ENCODE assay signal across 16 cellular contexts in genomic region chr1:25100151-25100841, GRCh38.
DNase-seq lines count a peak whose midpoint lies in the region; ATAC-seq lines count a peak whose summit lies in the region.
"Had no signal": no experiment of that assay in that cellular context is flagged by ENCODE, and none has a peak within 500 bp of the region (broad histone marks: within the 10 kb centered on the region; RNA-seq: fewer than 3 reads in every experiment).

No MANE protein-coding gene starts in this region.

- no peak overlapping the region for H3K23ac ChIP-seq in trophoblast cell (ENCODE audit: low read length)

- H3K4me1 ChIP-seq in trophoblast cell (ENCODE audit: control insufficient read depth in 1 of 2, insufficient read depth in 2 of 2, low read length in 2 of 2), result no peaks in the 10 kb centered on the region
- H3K4me1 ChIP-seq: breast epithelium, thyroid gland had no signal

- H3K4me3 Mint-ChIP-seq in activated naive CD4-positive, alpha-beta T cell treated with anti-CD3 and anti-CD28 coated beads, Interleukin-2, amount 50 U/mL, for 24 hours, result peak overlapping the region; percentile 9
- H3K4me3 Mint-ChIP-seq in activated naive CD8-positive, alpha-beta T cell treated with anti-CD3 and anti-CD28 coated beads, Interleukin-2, amount 10 ng/mL, durations not matched to agents 7 days and 5 days, result peak overlapping the region; percentile 73
- H3K4me3 Mint-ChIP-seq in stimulated activated memory B cell treated with anti-CD40 and anti-IgM and Interleukin-4, amounts not matched to agents 10 μg/mL and 1 μg/mL and 100 μg/mL, for 72 hours, result no peak overlapping the region
- H3K4me3 Mint-ChIP-seq: activated naive CD4-positive, alpha-beta T cell treated with anti-CD3 and anti-CD28 coated beads for 36 hours had no signal

- POLR2A ChIA-PET in activated naive CD8-positive, alpha-beta T cell treated with anti-CD3 and anti-CD28 coated beads, Interleukin-2, amount 10 ng/mL, durations not matched to agents 7 days and 5 days (lab: Charles Lee), result interaction anchor here (0.6 to 4.1 kb wide), 23 partner anchors 9 to 252 kb away, joined by 3 to 50 read pairs (median 5); partner anchors contain the start of genes RSRP1 and SYF2

- peaks cover 47% of the 10 kb centered on the region for H3K4me1 Mint-ChIP-seq in activated naive CD4-positive, alpha-beta T cell treated with anti-CD3 and anti-CD28 coated beads, Interleukin-2, amount 50 U/mL, for 24 hours
- peaks cover 75% of the 10 kb centered on the region for H3K4me1 Mint-ChIP-seq in activated naive CD8-positive, alpha-beta T cell treated with anti-CD3 and anti-CD28 coated beads, Interleukin-2, amount 10 ng/mL, durations not matched to agents 7 days and 5 days
- H3K4me1 Mint-ChIP-seq in stimulated activated memory B cell treated with anti-CD40 and anti-IgM and Interleukin-4, amounts not matched to agents 10 μg/mL and 1 μg/mL and 100 μg/mL, for 72 hours, result peaks cover 37% of the 10 kb centered on the region

- no peak overlapping the region for H2BK120ac ChIP-seq in trophoblast cell (ENCODE audit: insufficient read depth, low read length, poor library complexity)

- H3K9ac ChIP-seq in trophoblast cell (ENCODE audit: low read length), result no peak overlapping the region
- H3K9ac ChIP-seq: GM23248 had no signal

- H2AK5ac ChIP-seq in trophoblast cell (ENCODE audit: low read length), result no peak overlapping the region

- H3K9me3 Mint-ChIP-seq in activated naive CD4-positive, alpha-beta T cell treated with anti-CD3 and anti-CD28 coated beads, Interleukin-2, amount 50 U/mL, for 24 hours, result no peaks in the 10 kb centered on the region
- no peaks in the 10 kb centered on the region for H3K9me3 Mint-ChIP-seq in activated naive CD8-positive, alpha-beta T cell treated with anti-CD3 and anti-CD28 coated beads, Interleukin-2, amount 10 ng/mL, durations not matched to agents 7 days and 5 days
- no peaks in the 10 kb centered on the region for H3K9me3 Mint-ChIP-seq in stimulated activated memory B cell treated with anti-CD40 and anti-IgM and Interleukin-4, amounts not matched to agents 10 μg/mL and 1 μg/mL and 100 μg/mL, for 72 hours

- no peak overlapping the region for H3K4me2 ChIP-seq in trophoblast cell (ENCODE audit: low read length)

- no peaks in the 10 kb centered on the region for H3K27me3 Mint-ChIP-seq in activated naive CD4-positive, alpha-beta T cell treated with anti-CD3 and anti-CD28 coated beads, Interleukin-2, amount 50 U/mL, for 24 hours
- H3K27me3 Mint-ChIP-seq in activated naive CD8-positive, alpha-beta T cell treated with anti-CD3 and anti-CD28 coated beads, Interleukin-2, amount 10 ng/mL, durations not matched to agents 7 days and 5 days, result no peaks in the 10 kb centered on the region
- H3K27me3 Mint-ChIP-seq in stimulated activated memory B cell treated with anti-CD40 and anti-IgM and Interleukin-4, amounts not matched to agents 10 μg/mL and 1 μg/mL and 100 μg/mL, for 72 hours, result peaks cover 10% of the 10 kb centered on the region

- H3K27ac ChIP-seq in trophoblast cell (ENCODE audit: low read depth, low read length), result no peak overlapping the region
- H3K27ac ChIP-seq: breast epithelium, esophagus muscularis mucosa, GM23248, thyroid gland had no signal

- H3K9me3 ChIP-seq in trophoblast cell (ENCODE audit: insufficient read depth, low read depth, low read length), result no peaks in the 10 kb centered on the region
- H3K9me3 ChIP-seq: esophagus muscularis mucosa, thyroid gland had no signal

- no peak overlapping the region for H4K12ac ChIP-seq in trophoblast cell (ENCODE audit: low read depth, low read length)

- no peaks in the 10 kb centered on the region for H3K79me2 ChIP-seq in trophoblast cell (ENCODE audit: control insufficient read depth, insufficient read depth, low read length, poor library complexity)

- no peaks in the 10 kb centered on the region for H3K36me3 Mint-ChIP-seq in activated naive CD4-positive, alpha-beta T cell treated with anti-CD3 and anti-CD28 coated beads, Interleukin-2, amount 50 U/mL, for 24 hours
- H3K36me3 Mint-ChIP-seq in activated naive CD8-positive, alpha-beta T cell treated with anti-CD3 and anti-CD28 coated beads, Interleukin-2, amount 10 ng/mL, durations not matched to agents 7 days and 5 days, result peaks cover 3% of the 10 kb centered on the region
- H3K36me3 Mint-ChIP-seq in stimulated activated memory B cell treated with anti-CD40 and anti-IgM and Interleukin-4, amounts not matched to agents 10 μg/mL and 1 μg/mL and 100 μg/mL, for 72 hours, result no peaks in the 10 kb centered on the region

- H3K79me1 ChIP-seq in trophoblast cell (ENCODE audit: low read length), result no peaks in the 10 kb centered on the region

- H3K4ac ChIP-seq in trophoblast cell (ENCODE audit: low read depth, low read length), result no peak overlapping the region

- no peak overlapping the region for H2BK5ac ChIP-seq in trophoblast cell (ENCODE audit: low read depth, low read length, poor library complexity)

- ATAC-seq in activated naive CD8-positive, alpha-beta T cell treated with anti-CD3 and anti-CD28 coated beads, Interleukin-2, amount 10 ng/mL, durations not matched to agents 7 days and 5 days (ENCODE audit: low read depth), result peak; percentile 4
- no peak for ATAC-seq in stimulated activated memory B cell treated with anti-CD40 and anti-IgM and Interleukin-4, amounts not matched to agents 10 μg/mL and 1 μg/mL and 100 μg/mL, for 72 hours
- ATAC-seq: left ventricle myocardium superior had no signal

- no peak overlapping the region for H3K18ac ChIP-seq in trophoblast cell (ENCODE audit: low read length)

- H3K14ac ChIP-seq in trophoblast cell (ENCODE audit: low read length), result no peak overlapping the region

- no peaks in the 10 kb centered on the region for H3K27me3 ChIP-seq in trophoblast cell (ENCODE audit: insufficient read depth, low read length)
- H3K27me3 ChIP-seq: breast epithelium, thyroid gland had no signal

- DNase-seq in activated naive CD4-positive, alpha-beta T cell treated with anti-CD3 and anti-CD28 coated beads, Interleukin-2, amount 50 U/mL, for 16 hours, result no peak
- peak; percentile 6 for DNase-seq in NCI-H69 (lab: John Stamatoyannopoulos, UW)
- peak; percentile 54 for DNase-seq in activated naive CD8-positive, alpha-beta T cell treated with anti-CD3 and anti-CD28 coated beads, Interleukin-2, amount 10 ng/mL, durations not matched to agents 7 days and 5 days
- no peak for DNase-seq in trophoblast cell
- no peak for DNase-seq in activated CD4-positive, CD25-positive, alpha-beta regulatory T cell treated with anti-CD3 and anti-CD28 coated beads, Interleukin-2, amount 50 U/mL, for 72 hours
- no peak for DNase-seq in cerebellar cortex (ENCODE audit: low spot score)
- DNase-seq: GM23248, left ventricle myocardium superior, NCI-H1048, NCI-H748 treated with DMSO at 0.1 percent for 48 hours, thyroid gland had no signal

- H4K8ac ChIP-seq in trophoblast cell (ENCODE audit: low read depth, low read length), result no peak overlapping the region

- H4K91ac ChIP-seq in trophoblast cell (ENCODE audit: low read depth, low read length), result no peak overlapping the region

- no peak overlapping the region for H3K27ac Mint-ChIP-seq in activated naive CD4-positive, alpha-beta T cell treated with anti-CD3 and anti-CD28 coated beads, Interleukin-2, amount 50 U/mL, for 24 hours
- peak overlapping the region; percentile 87 for H3K27ac Mint-ChIP-seq in activated naive CD8-positive, alpha-beta T cell treated with anti-CD3 and anti-CD28 coated beads, Interleukin-2, amount 10 ng/mL, durations not matched to agents 7 days and 5 days
- H3K27ac Mint-ChIP-seq in stimulated activated memory B cell treated with anti-CD40 and anti-IgM and Interleukin-4, amounts not matched to agents 10 μg/mL and 1 μg/mL and 100 μg/mL, for 72 hours, result peak overlapping the region; percentile 28

- WGBS in trophoblast cell (ENCODE audit: extremely low coverage, insufficient coverage, insufficient read length), result no CpG with 5 or more reads among the region's 9 CpGs

- H2AFZ ChIP-seq in trophoblast cell (ENCODE audit: insufficient read depth, low read length, poor library complexity), result no peak overlapping the region
- H2AFZ ChIP-seq: GM23248 had no signal

- no peak overlapping the region for H3K4me3 ChIP-seq in trophoblast cell (ENCODE audit: low read depth, low read length)
- H3K4me3 ChIP-seq: breast epithelium, esophagus muscularis mucosa, GM23248, thyroid gland had no signal

- H2BK12ac ChIP-seq in trophoblast cell (ENCODE audit: low read length), result no peak overlapping the region

- no peaks in the 10 kb centered on the region for H3K36me3 ChIP-seq in trophoblast cell (ENCODE audit: control insufficient read depth in 1 of 2, insufficient read depth in 2 of 2, low read length in 2 of 2)
- H3K36me3 ChIP-seq: breast epithelium, esophagus muscularis mucosa, thyroid gland had no signal

Comparison
In these comparisons a context has a peak if more than half of its experiments do, and no peak if none do; other contexts are left out.
1. DNase-seq: peak in NCI-H69 (single experiment) and activated naive CD8-positive, alpha-beta T cell treated with anti-CD3 and anti-CD28 coated beads, Interleukin-2, amount 10 ng/mL, durations not matched to agents 7 days and 5 days (single experiment); none in activated naive CD4-positive, alpha-beta T cell treated with anti-CD3 and anti-CD28 coated beads, Interleukin-2, amount 50 U/mL, for 16 hours (single experiment), trophoblast cell (0 of 2), activated CD4-positive, CD25-positive, alpha-beta regulatory T cell treated with anti-CD3 and anti-CD28 coated beads, Interleukin-2, amount 50 U/mL, for 72 hours (single experiment) and cerebellar cortex (single experiment).